8 cellular contexts compared by ENCODE assay signal in the genomic region with DNA sequence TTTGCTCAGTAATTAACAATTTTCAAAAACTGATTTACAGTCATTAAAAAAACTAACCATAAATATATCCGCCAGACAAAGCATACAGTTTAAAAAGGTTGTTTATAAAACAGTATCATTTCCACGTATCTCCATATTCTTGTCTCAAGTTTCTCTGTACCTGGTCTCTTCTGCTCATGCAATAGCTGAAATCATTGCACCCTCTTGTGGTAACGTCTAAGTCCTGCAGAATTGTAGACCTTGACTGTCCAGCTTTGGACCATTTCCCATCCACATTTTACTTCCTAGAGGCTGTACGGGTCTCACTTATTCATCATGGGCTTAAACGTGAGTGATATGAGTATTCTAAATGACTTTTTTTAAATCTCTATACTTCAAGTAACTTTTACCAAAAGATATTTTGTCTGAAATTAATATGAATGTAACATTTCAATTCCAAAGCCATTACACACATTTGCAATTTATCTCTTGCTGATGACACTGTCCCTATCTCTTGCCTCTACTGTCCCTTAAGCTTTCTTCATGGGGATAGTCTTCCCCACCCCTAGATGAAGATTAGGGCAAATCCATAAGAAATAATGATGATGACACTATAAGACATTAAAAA.
DNase-seq lines count a peak whose midpoint lies in the region; ATAC-seq and TF ChIP-seq lines count a peak whose summit lies in the region.

No MANE protein-coding gene starts in this region.

- H3K27ac ChIP-seq in RWPE1: no peak overlapping the region

- no peak overlapping the region for H3K4me3 ChIP-seq in epithelial cell of esophagus (ENCODE audit: low read length)

- POLR2A ChIA-PET in RWPE1 (lab: Yijun Ruan, JAX; ENCODE audit: low non-redundant PET): interaction anchor here (0.7 kb wide), 1 partner anchor 792 kb away, joined by 4 read pairs; no protein-coding TSS in a partner anchor

- no peaks in the 10 kb centered on the region for H3K4me1 Mint-ChIP-seq in nephron
- no peaks in the 10 kb centered on the region for H3K4me1 Mint-ChIP-seq in effector memory CD8-positive, alpha-beta T cell (ENCODE audit: low read depth in 2 of 2)

- peaks cover 7% of the 10 kb centered on the region for H3K27me3 Mint-ChIP-seq in nephron (ENCODE audit: low read depth)
- peaks cover 0 to 6% of the 10 kb centered on the region in 2 donors for H3K27me3 Mint-ChIP-seq in effector memory CD8-positive, alpha-beta T cell

- TF ChIP-seq CTCF in RWPE1 (conservative IDR thresholded peaks at IDR 0.05; ENCODE audit: low read depth) (peak; percentile 89), epithelial cell of esophagus (IDR thresholded peaks at IDR 0.05; ENCODE audit: insufficient read depth, low read depth, low read length, missing control alignments) (peak; percentile 93), nephron (IDR thresholded peaks at IDR 0.05; ENCODE audit: unreplicated experiment in 3 of 3) (peak; percentile 78 to 82 (median 82))

- H3K4me3 Mint-ChIP-seq in nephron: no peak overlapping the region
- no peak overlapping the region for H3K4me3 Mint-ChIP-seq in effector memory CD8-positive, alpha-beta T cell

- H3K36me3 Mint-ChIP-seq in nephron (ENCODE audit: low read depth): no peaks in the 10 kb centered on the region
- H3K36me3 Mint-ChIP-seq in effector memory CD8-positive, alpha-beta T cell (ENCODE audit: insufficient read depth): no peaks in the 10 kb centered on the region

- DNase-seq in DMS53 treated with DMSO at 0.1 percent for 48 hours (lab: John Stamatoyannopoulos, UW; ENCODE audit: unreplicated experiment) (peak; percentile 60), GM19240 (ENCODE audit: insufficient read length, low spot score) (peak; percentile 13), HT1080 (ENCODE audit: low read depth) (peak; percentile 70), RWPE1 (ENCODE audit: low spot score) (peak; percentile 63), epithelial cell of esophagus (ENCODE audit: low read depth) (peak; percentile 78), NCI-H2227 treated with DMSO at 0.1 percent for 48 hours (lab: John Stamatoyannopoulos, UW) (no peak)
- no peak for DNase-seq in effector memory CD8-positive, alpha-beta T cell

- H3K27ac Mint-ChIP-seq in nephron: no peak overlapping the region
- H3K27ac Mint-ChIP-seq in effector memory CD8-positive, alpha-beta T cell: no peak overlapping the region

- CTCF ChIA-PET in RWPE1 (lab: Yijun Ruan, JAX): interaction anchor here (0.5 to 3.1 kb wide), 25 partner anchors 27 to 1375 kb away, joined by 3 to 21 read pairs (median 3); no protein-coding TSS in a partner anchor

- ATAC-seq in effector memory CD8-positive, alpha-beta T cell (replicated peaks): no peak

- H3K9me3 Mint-ChIP-seq in nephron: peaks cover 3% of the 10 kb centered on the region
- H3K9me3 Mint-ChIP-seq in effector memory CD8-positive, alpha-beta T cell: no peaks in the 10 kb centered on the region

Comparison
In these comparisons a context has a peak if more than half of its experiments do, and no peak if none do; other contexts are left out.
1. DNase-seq: peak in DMS53 treated with DMSO at 0.1 percent for 48 hours (single experiment), GM19240 (single experiment), HT1080 (single experiment), RWPE1 (single experiment) and epithelial cell of esophagus (single experiment); none in NCI-H2227 treated with DMSO at 0.1 percent for 48 hours (single experiment) and effector memory CD8-positive, alpha-beta T cell (0 of 3).
2. Peak in every context shown above with its lines, with median percentiles within 50 percentile points of each other: CTCF ChIP-seq.